Comparison of ENCODE assay signal across 22 cellular contexts in the genomic region with DNA sequence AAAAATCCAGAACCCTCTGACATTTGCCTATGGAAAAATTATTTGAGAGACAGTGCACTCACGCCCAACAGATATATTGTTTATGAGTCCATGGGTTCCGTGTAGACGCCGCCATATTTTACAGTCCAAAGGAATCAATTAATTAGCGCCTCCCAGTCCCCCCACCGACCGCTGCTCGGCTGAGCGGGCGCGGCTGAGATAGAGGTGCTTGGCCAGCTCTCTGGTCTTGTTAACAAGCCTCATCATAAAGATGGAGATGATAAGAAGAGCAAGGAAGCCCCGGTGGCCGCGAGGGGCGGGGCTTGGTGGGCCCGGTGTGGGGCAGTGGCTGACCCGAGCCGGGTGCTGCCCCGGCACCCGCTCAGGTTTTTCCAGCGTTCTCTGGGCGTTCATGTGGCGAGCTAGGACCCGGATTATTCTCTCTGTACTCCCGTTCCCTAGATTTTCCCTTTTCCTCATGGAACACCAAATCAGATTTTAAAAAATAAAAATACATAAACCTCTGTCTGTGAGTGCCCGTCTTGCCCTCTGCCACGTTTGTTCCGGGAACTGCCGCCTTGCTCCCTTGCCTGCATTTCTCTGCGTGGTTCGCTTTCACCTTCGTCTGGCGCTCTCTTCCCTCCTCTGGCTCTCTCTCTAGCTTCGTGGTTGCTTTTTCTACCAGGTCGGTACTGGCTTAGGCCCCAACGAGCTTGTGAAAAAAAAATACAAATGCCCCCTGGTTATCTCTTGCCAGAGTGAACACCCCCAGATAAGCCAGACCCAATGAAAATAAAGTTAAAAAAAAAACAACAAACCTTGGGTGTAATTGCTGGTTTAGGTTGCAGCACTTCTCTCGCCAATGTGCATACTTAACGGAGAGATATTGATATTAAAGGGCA. TPM values are rescaled to one million over a fixed set of nuclear protein-coding genes. Genes with fewer than 3 reads are reported as not detected.
DNase-seq lines count a peak whose midpoint lies in the region; FAIRE-seq and TF ChIP-seq lines count a peak whose summit lies in the region.
"Had no signal": no experiment of that assay in that cellular context is flagged by ENCODE, and none has a peak within 500 bp of the region (broad histone marks: within the 10 kb centered on the region; RNA-seq: fewer than 3 reads in every experiment).

No MANE protein-coding gene starts in this region.

- FAIRE-seq in H1 (lab: Jason Lieb, UNC) = no peak

- H3K4me2 ChIP-seq in H1 (ENCODE audit: insufficient read depth in 1 of 2, low read depth in 2 of 2, low read length in 2 of 2) (no peak overlapping the region), trophoblast cell (ENCODE audit: low read length) (peak overlapping the region; percentile 17)

- H3K27ac ChIP-seq in CD8-positive, alpha-beta memory T cell (ENCODE audit: low read depth, low read length) = no peak overlapping the region
- no peak overlapping the region for H3K27ac ChIP-seq in H1 (ENCODE audit: low read depth, low read length)
- no peak overlapping the region for H3K27ac ChIP-seq in trophoblast cell (ENCODE audit: low read depth, low read length)
- H3K27ac ChIP-seq: cardiac muscle cell, GM23248, Peyer's patch, sigmoid colon had no signal

- H2BK20ac ChIP-seq in H1 (ENCODE audit: low read length) = no peak overlapping the region

- H3K18ac ChIP-seq in H1 (ENCODE audit: extremely low read depth, low read length) (no peak overlapping the region), trophoblast cell (ENCODE audit: low read length) (no peak overlapping the region)

- WGBS in H1 (ENCODE audit: extremely low coverage in 1 of 2, insufficient coverage in 1 of 2, insufficient read length in 1 of 2, insufficient replicate concordance in 2 of 2, low coverage in 1 of 2, low lambda C conversion rate in 2 of 2, missing lambda C conversion rate in 1 of 2), 2 experiments = 12% methylated on average over 38 of the region's 38 CpGs; no CpG with 5 or more reads in 1 of the 2 experiments
- no CpG with 5 or more reads among the region's 38 CpGs for WGBS in trophoblast cell (ENCODE audit: extremely low coverage, insufficient coverage, insufficient read length)

- H2AK5ac ChIP-seq in H1 (ENCODE audit: low read depth, low read length) = 0 out of 2 replicates have a peak overlapping the region, but pooled peaks have one; percentile 16
- H2AK5ac ChIP-seq in trophoblast cell (ENCODE audit: low read length) = no peak overlapping the region

- H4K5ac ChIP-seq in H1 (ENCODE audit: insufficient read length, low read depth, low read length) = no peak overlapping the region

- CTCF ChIA-PET in CD8-positive, alpha-beta memory T cell (lab: Charles Lee) = no interaction called here
- CTCF ChIA-PET in H1 (lab: Charles Lee; ENCODE audit: partially characterized antibody) = interaction anchor here (0.6 to 2.3 kb wide), 3 partner anchors 69 to 244 kb away, joined by 3 to 8 read pairs (median 3); no protein-coding TSS in a partner anchor

- H3K79me2 ChIP-seq in H1 (ENCODE audit: control insufficient read depth in 1 of 2, insufficient read depth in 2 of 2, low read length in 2 of 2) (no peaks in the 10 kb centered on the region), trophoblast cell (ENCODE audit: control insufficient read depth, insufficient read depth, low read length, poor library complexity) (no peaks in the 10 kb centered on the region)

- no peak overlapping the region for H2BK120ac ChIP-seq in H1 (replicated peaks; ENCODE audit: low read depth, low read length)
- H2BK120ac ChIP-seq in trophoblast cell (ENCODE audit: insufficient read depth, low read length, poor library complexity) = peak overlapping the region; percentile 85

- H3K14ac ChIP-seq in H1 (ENCODE audit: insufficient read length) (no peak overlapping the region), trophoblast cell (ENCODE audit: low read length) (peak overlapping the region; percentile 64)

- H3K4ac ChIP-seq in H1 (replicated peaks; ENCODE audit: insufficient read length, low read depth, low read length) (no peak overlapping the region), trophoblast cell (ENCODE audit: low read depth, low read length) (peak overlapping the region; percentile 47)

- peaks cover 40 to 53% (median 43%) of the 10 kb centered on the region in 3 donors for H3K4me1 Mint-ChIP-seq in CD8-positive, alpha-beta memory T cell
- H3K4me1 Mint-ChIP-seq in activated CD4-positive, alpha-beta T cell treated with anti-CD3 and anti-CD28 coated beads, Interleukin-2, amount 10 ng/mL, durations not matched to agents 24 days and 14 days = peaks cover 13% of the 10 kb centered on the region

- TF ChIP-seq POLR2A in H1 (IDR thresholded peaks at IDR 0.05; ENCODE audit: control extremely low read depth in 1 of 2, low read depth in 2 of 2, low read length in 2 of 2) = no peak

- H2AFZ ChIP-seq in H1 (ENCODE audit: low read length) (no peak overlapping the region), trophoblast cell (ENCODE audit: insufficient read depth, low read length, poor library complexity) (no peak overlapping the region)
- H2AFZ ChIP-seq: GM23248 had no signal

- H3K36me3 ChIP-seq in CD8-positive, alpha-beta memory T cell (ENCODE audit: insufficient read depth, low read length) = no peaks in the 10 kb centered on the region
- H3K36me3 ChIP-seq in H1 (ENCODE audit: control insufficient read depth in 2 of 4, insufficient read depth in 4 of 4, low read length in 3 of 4) = peaks cover 0 to 8% (median 0%) of the 10 kb centered on the region in 4 experiments; a peak in 2 of 8 replicates
- H3K36me3 ChIP-seq in trophoblast cell (ENCODE audit: control insufficient read depth in 1 of 2, insufficient read depth in 2 of 2, low read length in 2 of 2) = no peaks in the 10 kb centered on the region
- H3K36me3 ChIP-seq: BE2C, cardiac muscle cell, Peyer's patch, sigmoid colon, thoracic aorta had no signal

- no peak overlapping the region for H4K12ac ChIP-seq in trophoblast cell (ENCODE audit: low read depth, low read length)

- peaks cover 24% of the 10 kb centered on the region for H3K4me1 ChIP-seq in CD8-positive, alpha-beta memory T cell (ENCODE audit: insufficient read depth, low read length)
- H3K4me1 ChIP-seq in H1 (replicated peaks in 1 of 4; ENCODE audit: control insufficient read depth in 3 of 4, insufficient read depth in 4 of 4, low read length in 3 of 4) (peaks cover 0 to 4% (median 2%) of the 10 kb centered on the region in 4 experiments; a peak in 3 of 7 replicates), trophoblast cell (ENCODE audit: control insufficient read depth in 1 of 2, insufficient read depth in 2 of 2, low read length in 2 of 2) (peaks cover 0 to 13% of the 10 kb centered on the region in 2 experiments)

- H3K27ac Mint-ChIP-seq in CD8-positive, alpha-beta memory T cell = peak overlapping the region in 1 of 8 donors; percentile 27
- no peak overlapping the region for H3K27ac Mint-ChIP-seq in activated CD4-positive, alpha-beta T cell treated with anti-CD3 and anti-CD28 coated beads, Interleukin-2, amount 10 ng/mL, durations not matched to agents 24 days and 14 days

- no peak overlapping the region for H4K91ac ChIP-seq in H1 (replicated peaks; ENCODE audit: insufficient read length, low read length)
- no peak overlapping the region for H4K91ac ChIP-seq in trophoblast cell (ENCODE audit: low read depth, low read length)

- TF ChIP-seq RAD21 in H1 (IDR thresholded peaks at IDR 0.05 in 1 of 2, conservative IDR thresholded peaks at IDR 0.05 in 1 of 2; ENCODE audit: low read depth in 2 of 2, low read length in 2 of 2) = no peak

- peaks cover 0 to 1% (median 0%) of the 10 kb centered on the region in 5 donors for H3K9me3 Mint-ChIP-seq in CD8-positive, alpha-beta memory T cell
- peaks cover 9% of the 10 kb centered on the region for H3K9me3 Mint-ChIP-seq in activated CD4-positive, alpha-beta T cell treated with anti-CD3 and anti-CD28 coated beads, Interleukin-2, amount 10 ng/mL, durations not matched to agents 24 days and 14 days

- H3K23ac ChIP-seq in H1 (ENCODE audit: insufficient read length) (no peak overlapping the region), trophoblast cell (ENCODE audit: low read length) (no peak overlapping the region)

- H4K20me1 ChIP-seq in H1 (replicated peaks in 1 of 2; ENCODE audit: control insufficient read depth in 1 of 2, insufficient read depth in 2 of 2, low read length in 2 of 2) = peaks cover 29 to 48% of the 10 kb centered on the region in 2 experiments

- no peak for TF ChIP-seq CTCF in H1 (IDR thresholded peaks at IDR 0.05; ENCODE audit: control extremely low read depth in 1 of 3, insufficient read depth in 1 of 3, low read depth in 1 of 3, low read length in 3 of 3)

- H4K8ac ChIP-seq in H1 (ENCODE audit: extremely low read depth, insufficient read depth, low read length) (no peak overlapping the region), trophoblast cell (ENCODE audit: low read depth, low read length) (peak overlapping the region; percentile 61)

- peak overlapping the region in 6 of 7 donors; percentile 5 to 41 (median 12) for H3K4me3 Mint-ChIP-seq in CD8-positive, alpha-beta memory T cell
- no peak overlapping the region for H3K4me3 Mint-ChIP-seq in activated CD4-positive, alpha-beta T cell treated with anti-CD3 and anti-CD28 coated beads, Interleukin-2, amount 10 ng/mL, durations not matched to agents 24 days and 14 days

- POLR2A ChIA-PET in CD8-positive, alpha-beta memory T cell (lab: Charles Lee) = no interaction called here
- POLR2A ChIA-PET in H1 (lab: Charles Lee; ENCODE audit: partially characterized antibody) = interaction anchor here (0.9 to 1.6 kb wide), 3 partner anchors 12 to 88 kb away, joined by 3 read pairs; a partner anchor contains a TSS

- no peaks in the 10 kb centered on the region for H3K23me2 ChIP-seq in H1 (ENCODE audit: low read depth, low read length)

- no peak overlapping the region for H3K56ac ChIP-seq in H1 (replicated peaks; ENCODE audit: insufficient read length, low read depth, low read length)

- H3K27me3 Mint-ChIP-seq in CD8-positive, alpha-beta memory T cell = peaks cover 83 to 93% of the 10 kb centered on the region in 2 donors
- peaks cover 88% of the 10 kb centered on the region for H3K27me3 Mint-ChIP-seq in activated CD4-positive, alpha-beta T cell treated with anti-CD3 and anti-CD28 coated beads, Interleukin-2, amount 10 ng/mL, durations not matched to agents 24 days and 14 days

- H2BK5ac ChIP-seq in H1 (ENCODE audit: low read depth, low read length) (no peak overlapping the region), trophoblast cell (ENCODE audit: low read depth, low read length, poor library complexity) (peak overlapping the region; percentile 23)

- H3K36me3 Mint-ChIP-seq in CD8-positive, alpha-beta memory T cell = peaks cover 0 to 1% (median 0%) of the 10 kb centered on the region in 3 donors
- H3K36me3 Mint-ChIP-seq in activated CD4-positive, alpha-beta T cell treated with anti-CD3 and anti-CD28 coated beads, Interleukin-2, amount 10 ng/mL, durations not matched to agents 24 days and 14 days (ENCODE audit: low read depth) = no peaks in the 10 kb centered on the region

- TF ChIP-seq EP300 in H1 (IDR thresholded peaks at IDR 0.05; ENCODE audit: borderline replicate concordance in 1 of 2, low read depth in 2 of 2, low read length in 2 of 2) = no peak

- no peaks in the 10 kb centered on the region for H3K9me3 ChIP-seq in CD8-positive, alpha-beta memory T cell (ENCODE audit: low read length)
- H3K9me3 ChIP-seq in H1 (ENCODE audit: insufficient read depth in 2 of 2, low read depth in 1 of 2, low read length in 1 of 2) (no peaks in the 10 kb centered on the region), trophoblast cell (ENCODE audit: insufficient read depth, low read depth, low read length) (peaks cover 6% of the 10 kb centered on the region)
- H3K9me3 ChIP-seq: BE2C, sigmoid colon, SK-N-SH, thoracic aorta had no signal

- no peak for DNase-seq in CD8-positive, alpha-beta memory T cell
- DNase-seq in HT-29 (ENCODE audit: low spot score) (peak; percentile 47), H1 (ENCODE audit: low read depth in 1 of 2, low spot score in 2 of 2) (peak in 1 of 2 experiments; percentile 56), trophoblast cell (no peak), SW480 (ENCODE audit: low spot score) (no peak), Ammon's horn (ENCODE audit: low spot score) (no peak)
- DNase-seq in activated CD4-positive, alpha-beta T cell treated with anti-CD3 and anti-CD28 coated beads, Interleukin-2, amount 10 ng/mL, durations not matched to agents 24 days and 14 days = no peak
- DNase-seq in activated CD8-positive, alpha-beta memory T cell treated with anti-CD3 and anti-CD28 coated beads for 24 hours = no peak
- DNase-seq: activated CD4-positive, alpha-beta T cell treated with anti-CD3 and anti-CD28 coated beads for 48 hours; activated T-cell treated with anti-CD3 and anti-CD28 coated beads for 4 hours; BE2C; GM23248; NCI-H774; sigmoid colon; SK-N-SH; stimulated activated CD4-positive, alpha-beta T cell treated with anti-CD3 and anti-CD28 coated beads, Interleukin-4, amount 100 ng/mL, for 24 hours had no signal

- H3K27me3 ChIP-seq in CD8-positive, alpha-beta memory T cell (ENCODE audit: insufficient read depth, low read length, poor library complexity, severe bottlenecking) = peaks cover 91% of the 10 kb centered on the region
- H3K27me3 ChIP-seq in H1 (replicated peaks in 1 of 4; ENCODE audit: control insufficient read depth in 3 of 4, extremely low read depth in 1 of 4, insufficient read depth in 3 of 4, low read length in 3 of 4) = peaks cover 99 to 100% (median 100%) of the 10 kb centered on the region in 4 experiments
- peaks cover 85% of the 10 kb centered on the region for H3K27me3 ChIP-seq in trophoblast cell (ENCODE audit: insufficient read depth, low read length)

- H2BK15ac ChIP-seq in H1 (ENCODE audit: low read length) = 0 out of 2 replicates have a peak overlapping the region, but pooled peaks have one; percentile 46

- no peak overlapping the region for H3K4me3 ChIP-seq in CD8-positive, alpha-beta memory T cell (ENCODE audit: low read length)
- H3K4me3 ChIP-seq in H1 (ENCODE audit: extremely low read depth in 1 of 4, insufficient read depth in 2 of 4, low read depth in 3 of 4, low read length in 4 of 4) (no peak overlapping the region), trophoblast cell (ENCODE audit: low read depth, low read length) (no peak overlapping the region)
- H3K4me3 ChIP-seq: cardiac muscle cell, GM23248, sigmoid colon, thoracic aorta had no signal

- H3K79me1 ChIP-seq in H1 (ENCODE audit: low read depth, low read length) (no peaks in the 10 kb centered on the region), trophoblast cell (ENCODE audit: low read length) (peaks cover 10% of the 10 kb centered on the region)

- H3K9ac ChIP-seq in H1 (replicated peaks in 1 of 4; ENCODE audit: extremely low read depth in 1 of 4, low read depth in 3 of 4, low read length in 3 of 4) (no peak overlapping the region), trophoblast cell (ENCODE audit: low read length) (no peak overlapping the region)
- H3K9ac ChIP-seq: GM23248, SK-N-SH had no signal

- intact Hi-C loops in activated CD4-positive, alpha-beta T cell treated with anti-CD3 and anti-CD28 coated beads, Interleukin-2, amount 10 ng/mL, durations not matched to agents 24 days and 14 days (cut with micrococcal nuclease) = no loop called here

- no peak overlapping the region for H2BK12ac ChIP-seq in H1 (ENCODE audit: low read depth, low read length)
- peak overlapping the region; percentile 54 for H2BK12ac ChIP-seq in trophoblast cell (ENCODE audit: low read length)

RNA-seq across cellular contexts. Expression of a gene that starts 9.0 kb away (rescaled TPM):
- total RNA-seq in CD8-positive, alpha-beta memory T cell = not detected
- polyA plus RNA-seq in CD8-positive, alpha-beta memory T cell = not detected
- 0.05 TPM in 1 of 2 replicates, not detected in the other for total RNA-seq in HT-29 (2014; rRNA removed; shearing (Covaris generic))
- not detected in 2 replicates for total RNA-seq in H1 (2021; fragmentation: NEBNext Ultra II Directional; extraction: Animal tissue kit (Norgen Biotek cat#: 25700))
- not detected in 2 replicates for polyA plus RNA-seq in H1 (2011; rRNA removed)
- not detected for polyA plus RNA-seq in H1 (2011; cell fraction: cytosol; rRNA removed)
- polyA plus RNA-seq in H1 (2011; cell fraction: nucleus; rRNA removed) = not detected
- not detected in 4 replicates for polyA plus RNA-seq in H1 (2012, experiment 1 of 2)
- polyA plus RNA-seq in H1 (2012, experiment 2 of 2) = not detected
- polyA plus RNA-seq in H1 (2013, experiment 1 of 2) = not detected
- polyA plus RNA-seq in H1 (2013, experiment 2 of 2) = not detected
- not detected in 2 replicates for polyA minus RNA-seq in H1 (2011; rRNA and poly(A)+ RNA removed)
- not detected for polyA minus RNA-seq in H1 (2011; cell fraction: cytosol; rRNA and poly(A)+ RNA removed)
- not detected for polyA minus RNA-seq in H1 (2011; cell fraction: nucleus; rRNA and poly(A)+ RNA removed)
- polyA plus RNA-seq in trophoblast cell (2013) = 0.07 and 0.11 TPM in 2 replicates
- not detected in 2 replicates for total RNA-seq in activated CD4-positive, alpha-beta T cell treated with anti-CD3 and anti-CD28 coated beads, Interleukin-2, amount 10 ng/mL, durations not matched to agents 24 days and 14 days
- total RNA-seq: cardiac muscle cell, fibroblast of lung, GM23248, Peyer's patch, sigmoid colon, thoracic aorta had no signal
- polyA plus RNA-seq: cardiac muscle cell, fibroblast of lung, GM23248, sigmoid colon, SK-N-SH had no signal

RNA-seq across cellular contexts. Expression of a gene that starts 9.3 kb away (rescaled TPM):
- not detected for total RNA-seq in CD8-positive, alpha-beta memory T cell
- polyA plus RNA-seq in CD8-positive, alpha-beta memory T cell = not detected
- not detected in 2 replicates for total RNA-seq in HT-29 (2014; rRNA removed; shearing (Covaris generic))
- total RNA-seq in H1 (2021; fragmentation: NEBNext Ultra II Directional; extraction: Animal tissue kit (Norgen Biotek cat#: 25700)) = not detected in 2 replicates
- polyA plus RNA-seq in H1 (2011; rRNA removed) = not detected in 2 replicates
- polyA plus RNA-seq in H1 (2011; cell fraction: cytosol; rRNA removed) = not detected
- polyA plus RNA-seq in H1 (2011; cell fraction: nucleus; rRNA removed) = not detected
- not detected in 4 replicates for polyA plus RNA-seq in H1 (2012, experiment 1 of 2)
- polyA plus RNA-seq in H1 (2012, experiment 2 of 2) = not detected
- not detected for polyA plus RNA-seq in H1 (2013, experiment 1 of 2)
- polyA plus RNA-seq in H1 (2013, experiment 2 of 2) = not detected
- polyA minus RNA-seq in H1 (2011; rRNA and poly(A)+ RNA removed) = not detected in 2 replicates
- polyA minus RNA-seq in H1 (2011; cell fraction: cytosol; rRNA and poly(A)+ RNA removed) = 0.88 TPM
- polyA minus RNA-seq in H1 (2011; cell fraction: nucleus; rRNA and poly(A)+ RNA removed) = 0.40 TPM
- polyA plus RNA-seq in trophoblast cell (2013) = 0.22 and 0.29 TPM in 2 replicates
- total RNA-seq in activated CD4-positive, alpha-beta T cell treated with anti-CD3 and anti-CD28 coated beads, Interleukin-2, amount 10 ng/mL, durations not matched to agents 24 days and 14 days = not detected in 2 replicates
- total RNA-seq: cardiac muscle cell, fibroblast of lung, GM23248, sigmoid colon, thoracic aorta had no signal
- polyA plus RNA-seq: adipose tissue, cardiac muscle cell, fibroblast of lung, GM23248, sigmoid colon, SK-N-SH had no signal

RNA-seq across cellular contexts. Expression of a gene that starts 11.1 kb away (rescaled TPM):
- not detected for total RNA-seq in CD8-positive, alpha-beta memory T cell
- not detected for polyA plus RNA-seq in CD8-positive, alpha-beta memory T cell
- total RNA-seq in HT-29 (2014; rRNA removed; shearing (Covaris generic)) = 5.6 and 6.8 TPM in 2 replicates
- not detected in 2 replicates for total RNA-seq in H1 (2021; fragmentation: NEBNext Ultra II Directional; extraction: Animal tissue kit (Norgen Biotek cat#: 25700))
- polyA plus RNA-seq in H1 (2011; rRNA removed) = not detected in 2 replicates
- polyA plus RNA-seq in H1 (2011; cell fraction: cytosol; rRNA removed) = not detected
- not detected for polyA plus RNA-seq in H1 (2011; cell fraction: nucleus; rRNA removed)
- not detected in 4 replicates for polyA plus RNA-seq in H1 (2012, experiment 1 of 2)
- polyA plus RNA-seq in H1 (2012, experiment 2 of 2) = not detected
- polyA plus RNA-seq in H1 (2013, experiment 1 of 2) = not detected
- not detected for polyA plus RNA-seq in H1 (2013, experiment 2 of 2)
- polyA minus RNA-seq in H1 (2011; rRNA and poly(A)+ RNA removed) = not detected in 2 replicates
- polyA minus RNA-seq in H1 (2011; cell fraction: cytosol; rRNA and poly(A)+ RNA removed) = not detected
- not detected for polyA minus RNA-seq in H1 (2011; cell fraction: nucleus; rRNA and poly(A)+ RNA removed)
- 1.5 and 1.6 TPM in 2 replicates for polyA plus RNA-seq in trophoblast cell (2013)
- not detected in 2 replicates for total RNA-seq in activated CD4-positive, alpha-beta T cell treated with anti-CD3 and anti-CD28 coated beads, Interleukin-2, amount 10 ng/mL, durations not matched to agents 24 days and 14 days
- total RNA-seq: cardiac muscle cell, fibroblast of lung, GM23248, sigmoid colon, thoracic aorta had no signal
- polyA plus RNA-seq: adipose tissue, cardiac muscle cell, fibroblast of lung, GM23248, sigmoid colon, SK-N-SH had no signal

RNA-seq across cellular contexts. Expression of a gene that starts 21.3 kb away (rescaled TPM):
- not detected for total RNA-seq in CD8-positive, alpha-beta memory T cell
- not detected for polyA plus RNA-seq in CD8-positive, alpha-beta memory T cell
- total RNA-seq in HT-29 (2014; rRNA removed; shearing (Covaris generic)) = 1.7 TPM in 1 of 2 replicates, not detected in the other
- not detected in 2 replicates for total RNA-seq in H1 (2021; fragmentation: NEBNext Ultra II Directional; extraction: Animal tissue kit (Norgen Biotek cat#: 25700))
- polyA plus RNA-seq in H1 (2011; rRNA removed) = not detected in 2 replicates
- not detected for polyA plus RNA-seq in H1 (2011; cell fraction: cytosol; rRNA removed)
- polyA plus RNA-seq in H1 (2011; cell fraction: nucleus; rRNA removed) = not detected
- not detected in 4 replicates for polyA plus RNA-seq in H1 (2012, experiment 1 of 2)
- 0.20 TPM for polyA plus RNA-seq in H1 (2012, experiment 2 of 2)
- polyA plus RNA-seq in H1 (2013, experiment 1 of 2) = not detected
- not detected for polyA plus RNA-seq in H1 (2013, experiment 2 of 2)
- polyA minus RNA-seq in H1 (2011; rRNA and poly(A)+ RNA removed) = not detected in 2 replicates
- not detected for polyA minus RNA-seq in H1 (2011; cell fraction: cytosol; rRNA and poly(A)+ RNA removed)
- not detected for polyA minus RNA-seq in H1 (2011; cell fraction: nucleus; rRNA and poly(A)+ RNA removed)
- polyA plus RNA-seq in trophoblast cell (2013) = 0.03 and 0.04 TPM in 2 replicates
- total RNA-seq in activated CD4-positive, alpha-beta T cell treated with anti-CD3 and anti-CD28 coated beads, Interleukin-2, amount 10 ng/mL, durations not matched to agents 24 days and 14 days = not detected in 2 replicates
- total RNA-seq: cardiac muscle cell, fibroblast of lung, GM23248, sigmoid colon, thoracic aorta had no signal
- polyA plus RNA-seq: cardiac muscle cell, GM23248, sigmoid colon had no signal

RNA-seq across cellular contexts. Expression of a gene that starts 25.0 kb away (rescaled TPM):
- not detected for total RNA-seq in CD8-positive, alpha-beta memory T cell
- polyA plus RNA-seq in CD8-positive, alpha-beta memory T cell = not detected
- total RNA-seq in HT-29 (2014; rRNA removed; shearing (Covaris generic)) = 0.65 and 1.3 TPM in 2 replicates
- 0.13 TPM in 1 of 2 replicates, not detected in the other for total RNA-seq in H1 (2021; fragmentation: NEBNext Ultra II Directional; extraction: Animal tissue kit (Norgen Biotek cat#: 25700))
- 0.02 TPM in 1 of 2 replicates, not detected in the other for polyA plus RNA-seq in H1 (2011; rRNA removed)
- not detected for polyA plus RNA-seq in H1 (2011; cell fraction: cytosol; rRNA removed)
- polyA plus RNA-seq in H1 (2011; cell fraction: nucleus; rRNA removed) = not detected
- polyA plus RNA-seq in H1 (2012, experiment 1 of 2) = not detected in 4 replicates
- 0.10 TPM for polyA plus RNA-seq in H1 (2012, experiment 2 of 2)
- polyA plus RNA-seq in H1 (2013, experiment 1 of 2) = 0.02 TPM
- not detected for polyA plus RNA-seq in H1 (2013, experiment 2 of 2)
- polyA minus RNA-seq in H1 (2011; rRNA and poly(A)+ RNA removed) = not detected in 2 replicates
- not detected for polyA minus RNA-seq in H1 (2011; cell fraction: cytosol; rRNA and poly(A)+ RNA removed)
- not detected for polyA minus RNA-seq in H1 (2011; cell fraction: nucleus; rRNA and poly(A)+ RNA removed)
- polyA plus RNA-seq in trophoblast cell (2013) = 8.8 and 9.2 TPM in 2 replicates
- not detected in 2 replicates for total RNA-seq in activated CD4-positive, alpha-beta T cell treated with anti-CD3 and anti-CD28 coated beads, Interleukin-2, amount 10 ng/mL, durations not matched to agents 24 days and 14 days
- total RNA-seq: cardiac muscle cell, fibroblast of lung, GM23248, osteoblast, Peyer's patch, sigmoid colon, thoracic aorta had no signal
- polyA plus RNA-seq: cardiac muscle cell, fibroblast of lung, GM23248, SK-N-SH had no signal
